In the genomic region with DNA sequence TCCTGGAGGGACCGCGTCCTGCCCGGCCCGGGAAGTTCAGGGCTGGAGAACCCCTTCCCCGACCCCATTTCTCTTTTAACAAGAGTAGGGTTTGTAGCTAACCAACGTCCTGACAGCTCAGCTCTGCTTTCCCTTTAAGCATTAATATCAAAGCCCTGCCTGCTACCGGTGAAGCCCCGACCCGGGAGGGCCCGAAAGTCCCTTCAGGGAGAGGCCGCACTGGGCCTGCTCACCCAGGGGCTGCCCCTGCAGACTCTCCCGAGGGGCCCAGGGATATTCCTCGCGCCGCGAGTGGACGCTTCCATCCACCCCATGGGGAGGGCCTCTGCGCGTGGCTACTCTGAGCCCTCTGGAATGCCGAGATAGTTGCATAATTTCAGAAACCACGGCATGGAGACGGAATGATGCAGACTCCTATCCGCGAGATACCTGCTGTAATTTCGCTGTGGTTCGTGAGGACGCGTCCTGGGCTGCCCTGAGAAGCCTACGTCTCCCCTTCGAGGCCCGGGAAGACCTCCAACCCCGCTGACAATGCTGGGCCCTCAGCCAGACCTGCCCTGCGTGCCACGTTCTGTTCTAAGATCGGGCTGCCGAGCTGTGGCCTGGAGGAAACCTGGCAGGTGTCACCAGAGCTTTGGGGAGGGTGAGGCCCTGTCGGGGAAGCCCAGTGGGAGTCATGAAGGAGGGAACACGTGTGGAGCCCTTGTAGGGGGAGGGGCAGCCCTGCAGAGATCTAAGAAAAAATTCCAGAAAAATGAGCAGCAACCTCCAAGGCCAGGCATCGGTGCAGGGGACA, we compare ENCODE assay signal across 8 cellular contexts. TPM values are rescaled to one million over a fixed set of nuclear protein-coding genes. Genes with fewer than 3 reads are reported as not detected.
DNase-seq lines count a peak whose midpoint lies in the region; ATAC-seq and TF ChIP-seq lines count a peak whose summit lies in the region.

No MANE protein-coding gene starts in this region.

- TF ChIP-seq RAD21 in IMR-90 (IDR thresholded peaks at IDR 0.05; ENCODE audit: low read length), result no peak

- 75% methylated on average over 19 of the region's 39 CpGs; no CpG with 5 or more reads in 1 of the 2 experiments for WGBS in IMR-90 (ENCODE audit: extremely low coverage in 2 of 2, insufficient read length in 1 of 2), 2 experiments

- peak overlapping the region; percentile 62 for H3K4me3 ChIP-seq in IMR-90 (ENCODE audit: insufficient read depth, low read depth, low read length)
- H3K4me3 ChIP-seq in fibroblast of mammary gland (ENCODE audit: control insufficient read depth, low read depth, low read length), result peak overlapping the region; percentile 47
- H3K4me3 ChIP-seq in neutrophil (ENCODE audit: low read depth in 1 of 2, low read length in 1 of 2), result peak overlapping the region; percentile 71 to 75

- peak overlapping the region; percentile 92 to 94 for H4K8ac ChIP-seq in IMR-90 (ENCODE audit: low read depth in 2 of 2, low read length in 2 of 2)

- peak overlapping the region; percentile 74 for H2AK5ac ChIP-seq in IMR-90 (ENCODE audit: low read depth, low read length)

- peak overlapping the region; percentile 90 for H3K14ac ChIP-seq in IMR-90 (replicated peaks; ENCODE audit: low read depth, low read length)

- ATAC-seq in GM19463 (IDR thresholded peaks at IDR 0.05; ENCODE audit: unreplicated experiment) (peak; percentile 9), IMR-90 (ENCODE audit: low read depth) (no peak), HG02970 (IDR thresholded peaks at IDR 0.05; ENCODE audit: low FRiP score, unreplicated experiment) (no peak)

- H3K4me1 ChIP-seq in IMR-90 (ENCODE audit: control insufficient read depth, insufficient read depth, low read length) (peaks cover 18% of the 10 kb centered on the region), neutrophil (ENCODE audit: control insufficient read depth in 1 of 2, insufficient read depth in 1 of 2, low read depth in 1 of 2, low read length in 1 of 2) (peaks cover 29 to 42% of the 10 kb centered on the region in 2 experiments)

- H3K27ac ChIP-seq in IMR-90 (ENCODE audit: insufficient read depth, low read length), result peak overlapping the region; percentile 80
- H3K27ac ChIP-seq in neutrophil, result peak overlapping the region; percentile 96

- CTCF ChIA-PET in IMR-90 (lab: Yijun Ruan, JAX), result no interaction called here

- peak overlapping the region; percentile 95 for H2AFZ ChIP-seq in IMR-90 (replicated peaks; ENCODE audit: low read length, poor library complexity)

- H4K5ac ChIP-seq in IMR-90 (ENCODE audit: low read depth, low read length), result peak overlapping the region; percentile 39

- H2BK15ac ChIP-seq in IMR-90 (ENCODE audit: low read depth, low read length), result no peak overlapping the region

- peaks cover 68% of the 10 kb centered on the region for H3K36me3 Mint-ChIP-seq in activated T-cell treated with anti-CD3 and anti-CD28 coated beads, Interleukin-2, amount 50 U/mL, for 24 hours (ENCODE audit: low read depth)

- peak overlapping the region; percentile 54 for H3K9ac ChIP-seq in IMR-90 (ENCODE audit: low read depth, low read length)

- no peaks in the 10 kb centered on the region for H3K27me3 Mint-ChIP-seq in activated T-cell treated with anti-CD3 and anti-CD28 coated beads, Interleukin-2, amount 50 U/mL, for 24 hours

- peak overlapping the region; percentile 97 for H3K27ac Mint-ChIP-seq in activated T-cell treated with anti-CD3 and anti-CD28 coated beads, Interleukin-2, amount 50 U/mL, for 24 hours

- H4K91ac ChIP-seq in IMR-90 (ENCODE audit: insufficient read depth, low read depth, low read length), result peak overlapping the region; percentile 39

- H3K9me3 ChIP-seq in IMR-90 (ENCODE audit: control insufficient read depth, insufficient read depth, low read length), result peaks cover 27% of the 10 kb centered on the region
- H3K9me3 ChIP-seq in neutrophil, result no peaks in the 10 kb centered on the region

- peaks cover 22 to 46% of the 10 kb centered on the region in 2 experiments for H3K79me1 ChIP-seq in IMR-90 (ENCODE audit: low read depth in 1 of 2, low read length in 2 of 2)

- peaks cover 25% of the 10 kb centered on the region for H4K20me1 ChIP-seq in IMR-90 (ENCODE audit: insufficient read depth, low read length)

- H2AK9ac ChIP-seq in IMR-90 (replicated peaks; ENCODE audit: low read depth, low read length, poor library complexity), result peak overlapping the region; percentile 96

- peak overlapping the region; percentile 92; the same call in 1 of the 2 replicates for H3K23ac ChIP-seq in IMR-90 (ENCODE audit: low read depth, low read length)

- DNase-seq in CD1c-positive myeloid dendritic cell (ENCODE audit: extremely low spot score), result peak; percentile 3
- DNase-seq in IMR-90, result no peak
- peak; percentile 84 for DNase-seq in activated T-cell treated with anti-CD3 and anti-CD28 coated beads, Interleukin-2, amount 50 U/mL, for 24 hours
- no peak for DNase-seq in fibroblast of mammary gland (ENCODE audit: low read depth)
- DNase-seq in ureter (ENCODE audit: low spot score), result peak; percentile 58

- peak overlapping the region; percentile 66; the same call in 1 of the 2 replicates for H3K56ac ChIP-seq in IMR-90 (ENCODE audit: extremely low read depth, insufficient read depth, low read length)

- H2BK5ac ChIP-seq in IMR-90 (ENCODE audit: low read depth, low read length, poor library complexity, severe bottlenecking), result peak overlapping the region; percentile 90

- H2BK20ac ChIP-seq in IMR-90 (ENCODE audit: low read depth, low read length), result no peak overlapping the region

- 0 out of 2 replicates have a peak overlapping the region, but pooled peaks have one; percentile 28 for H2BK120ac ChIP-seq in IMR-90 (ENCODE audit: low read depth, low read length)

- peak overlapping the region; percentile 88 for H3K4ac ChIP-seq in IMR-90 (ENCODE audit: low read depth, low read length)

- H3K4me3 Mint-ChIP-seq in activated T-cell treated with anti-CD3 and anti-CD28 coated beads, Interleukin-2, amount 50 U/mL, for 24 hours, result peak overlapping the region; percentile 87

- H3K9me3 Mint-ChIP-seq in activated T-cell treated with anti-CD3 and anti-CD28 coated beads, Interleukin-2, amount 50 U/mL, for 24 hours, result no peaks in the 10 kb centered on the region

- H3K36me3 ChIP-seq in IMR-90 (ENCODE audit: control insufficient read depth, insufficient read depth, low read length) (peaks cover 13% of the 10 kb centered on the region), neutrophil (no peaks in the 10 kb centered on the region)

- H3K27me3 ChIP-seq in IMR-90 (ENCODE audit: control insufficient read depth, insufficient read depth, low read length), result no peaks in the 10 kb centered on the region
- H3K27me3 ChIP-seq in neutrophil, result no peaks in the 10 kb centered on the region

- POLR2A ChIA-PET in IMR-90 (lab: Charles Lee; ENCODE audit: unreplicated experiment), result no interaction called here

- peaks cover 20% of the 10 kb centered on the region for H3K9me1 ChIP-seq in IMR-90 (ENCODE audit: insufficient read depth, low read length)

- no peak for TF ChIP-seq POLR2A in IMR-90 (IDR thresholded peaks at IDR 0.05; ENCODE audit: low read depth, low read length)

- H3K4me2 ChIP-seq in IMR-90 (ENCODE audit: low read depth, low read length), result peak overlapping the region; percentile 77

- intact Hi-C loops in IMR-90 (cut with micrococcal nuclease), result loop anchor here (1.0 kb wide), 1 partner anchor 96 kb away; no protein-coding TSS in a partner anchor

- no TSS peak for BruUV-seq in IMR-90 (replicated peaks; lab: Mats Ljungman, UMichigan)

- H3K18ac ChIP-seq in IMR-90 (ENCODE audit: low read depth, low read length), result no peak overlapping the region

- in situ Hi-C loops in IMR-90 (cut with MboI; ENCODE audit: low sequenced_read_pairs), result no loop called here

- dilution Hi-C loops in IMR-90 (cut with HindIII; ENCODE audit: low sequenced_read_pairs, unreplicated experiment), result no loop called here

- TF ChIP-seq CTCF in IMR-90 (conservative IDR thresholded peaks at IDR 0.05; ENCODE audit: low read depth, low read length) (no peak), fibroblast of mammary gland (conservative IDR thresholded peaks at IDR 0.05; ENCODE audit: control insufficient read depth, insufficient read depth, low read depth, low read length) (no peak), neutrophil (IDR thresholded peaks at IDR 0.05) (no peak)

- peaks cover 74% of the 10 kb centered on the region for H3K4me1 Mint-ChIP-seq in activated T-cell treated with anti-CD3 and anti-CD28 coated beads, Interleukin-2, amount 50 U/mL, for 24 hours (ENCODE audit: low read depth)

TF ChIP-seq in IMR-90, 13 proteins besides CTCF, POLR2A, EP300 and RAD21:
- TF ChIP-seq, protein P1, sequence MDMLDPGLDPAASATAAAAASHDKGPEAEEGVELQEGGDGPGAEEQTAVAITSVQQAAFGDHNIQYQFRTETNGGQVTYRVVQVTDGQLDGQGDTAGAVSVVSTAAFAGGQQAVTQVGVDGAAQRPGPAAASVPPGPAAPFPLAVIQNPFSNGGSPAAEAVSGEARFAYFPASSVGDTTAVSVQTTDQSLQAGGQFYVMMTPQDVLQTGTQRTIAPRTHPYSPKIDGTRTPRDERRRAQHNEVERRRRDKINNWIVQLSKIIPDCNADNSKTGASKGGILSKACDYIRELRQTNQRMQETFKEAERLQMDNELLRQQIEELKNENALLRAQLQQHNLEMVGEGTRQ (IDR thresholded peaks at IDR 0.05; ENCODE audit: low read depth, low read length), result no peak
- TF ChIP-seq CEBPB (IDR thresholded peaks at IDR 0.05; ENCODE audit: low read depth, low read length) (0 out of 2 replicates have a peak, but pooled peaks have one; percentile 22), FOS (IDR thresholded peaks at IDR 0.05; ENCODE audit: low read depth, low read length) (no peak)

RNA-seq across cellular contexts. Expression of gene CTBP1, which starts 1.0 kb away (rescaled TPM):
- total RNA-seq in IMR-90 (2012; rRNA removed) (147 TPM in 2 replicates), ureter (171 TPM)
- polyA plus RNA-seq in IMR-90 (2012; rRNA removed), result 212 and 237 TPM in 2 replicates
- polyA plus RNA-seq in IMR-90 (2012; cell fraction: cytosol; rRNA removed), result 167 and 315 TPM in 2 replicates
- 377 and 892 TPM in 2 replicates for polyA plus RNA-seq in IMR-90 (2012; cell fraction: nucleus; rRNA removed; ENCODE audit: low replicate concordance)

RNA-seq across cellular contexts. Expression of gene MAEA, which starts 39.8 kb away (rescaled TPM):
- total RNA-seq in IMR-90 (2012; rRNA removed) (61.5 and 77.2 TPM in 2 replicates), ureter (75.3 TPM)
- polyA plus RNA-seq in IMR-90 (2012; rRNA removed), result 108 and 120 TPM in 2 replicates
- polyA plus RNA-seq in IMR-90 (2012; cell fraction: cytosol; rRNA removed), result 108 and 119 TPM in 2 replicates
- 179 and 309 TPM in 2 replicates for polyA plus RNA-seq in IMR-90 (2012; cell fraction: nucleus; rRNA removed; ENCODE audit: low replicate concordance)

Comparison
In these comparisons a context has a peak if more than half of its experiments do, and no peak if none do; other contexts are left out.
1. DNase-seq: peak in CD1c-positive myeloid dendritic cell (single experiment), activated T-cell treated with anti-CD3 and anti-CD28 coated beads, Interleukin-2, amount 50 U/mL, for 24 hours (single experiment) and ureter (single experiment); none in IMR-90 (single experiment) and fibroblast of mammary gland (single experiment).
2. Peak in every context shown above with its lines, with median percentiles within 50 percentile points of each other: H3K4me3 ChIP-seq.